33 cellular contexts compared by ENCODE assay signal in genomic region chr15:101228313-101228712, GRCh38. TPM values are rescaled to one million over a fixed set of nuclear protein-coding genes. Genes with fewer than 3 reads are reported as not detected.
DNase-seq lines count a peak whose midpoint lies in the region; ATAC-seq, FAIRE-seq and TF ChIP-seq lines count a peak whose summit lies in the region.
"Had no signal": no experiment of that assay in that cellular context is flagged by ENCODE, and none has a peak within 500 bp of the region (broad histone marks: within the 10 kb centered on the region; RNA-seq: fewer than 3 reads in every experiment).

No MANE protein-coding gene starts in this region.

- no TSS peak for BruUV-seq in OCI-LY7 (replicated peaks; lab: Mats Ljungman, UMichigan)

- peak overlapping the region in 4 of 7 donors; percentile 2 to 61 (median 42) for H3K27ac Mint-ChIP-seq in CD14-positive monocyte
- H3K27ac Mint-ChIP-seq in activated CD4-positive, alpha-beta memory T cell treated with anti-CD3 and anti-CD28 coated beads for 36 hours = peak overlapping the region; percentile 52
- H3K27ac Mint-ChIP-seq in immature natural killer cell = peak overlapping the region in 4 of 6 donors; percentile 2 to 63 (median 25)
- H3K27ac Mint-ChIP-seq: activated naive CD4-positive, alpha-beta T cell treated with anti-CD3 and anti-CD28 coated beads for 36 hours; mesothelial cell of epicardium had no signal

- no peak for TF ChIP-seq POLR2A in A549 (IDR thresholded peaks at IDR 0.05; ENCODE audit: low read length)

- H2AFZ ChIP-seq in OCI-LY7 (ENCODE audit: low read length) = no peak overlapping the region

- H3K36me3 Mint-ChIP-seq in CD14-positive monocyte = peaks cover 58 to 68% of the 10 kb centered on the region in 2 donors
- peaks cover 63% of the 10 kb centered on the region for H3K36me3 Mint-ChIP-seq in activated CD4-positive, alpha-beta memory T cell treated with anti-CD3 and anti-CD28 coated beads for 36 hours
- H3K36me3 Mint-ChIP-seq in immature natural killer cell = peaks cover 25 to 41% (median 31%) of the 10 kb centered on the region in 3 donors

- no peaks in the 10 kb centered on the region for H3K4me1 ChIP-seq in A549
- no peaks in the 10 kb centered on the region for H3K4me1 ChIP-seq in OCI-LY7 (ENCODE audit: insufficient read depth, low read length, poor library complexity, severe bottlenecking)
- peaks cover 8% of the 10 kb centered on the region for H3K4me1 ChIP-seq in upper lobe of right lung
- H3K4me1 ChIP-seq: Caco-2 had no signal

- H3K4me3 ChIP-seq in A549 (no peak overlapping the region), OCI-LY7 (ENCODE audit: low read depth, low read length, poor library complexity, severe bottlenecking) (no peak overlapping the region), upper lobe of right lung (no peak overlapping the region)
- H3K4me3 ChIP-seq: BLaER1 treated with 17β-estradiol and CSF1 and Interleukin-3, amounts not matched to agents 10 nM and 100 nM; esophagus squamous epithelium; psoas muscle; tibial nerve had no signal

- POLR2A ChIA-PET in A549 (lab: Yijun Ruan, JAX) (no interaction called here), OCI-LY7 (lab: Charles Lee) (interaction anchor here (0.5 to 1.2 kb wide), 2 partner anchors 17 to 68 kb away, joined by 3 read pairs; no protein-coding TSS in a partner anchor)
- POLR2A ChIA-PET in activated CD4-positive, alpha-beta memory T cell treated with anti-CD3 and anti-CD28 coated beads for 36 hours (lab: Charles Lee) = no interaction called here

- TF ChIP-seq RAD21 in A549 (conservative IDR thresholded peaks at IDR 0.05 in 1 of 2, IDR thresholded peaks at IDR 0.05 in 1 of 2) = no peak

- no peak for TF ChIP-seq EP300 in A549 (IDR thresholded peaks at IDR 0.05)

- H3K27me3 ChIP-seq in upper lobe of right lung = no peaks in the 10 kb centered on the region
- H3K27me3 ChIP-seq: BLaER1 treated with 17β-estradiol and CSF1 and Interleukin-3, amounts not matched to agents 10 nM and 100 nM; esophagus squamous epithelium; foreskin keratinocyte; tibial nerve had no signal

- intact Hi-C loops in CD14-positive monocyte (cut with micrococcal nuclease) = no loop called here
- intact Hi-C loops in activated CD4-positive, alpha-beta memory T cell treated with anti-CD3 and anti-CD28 coated beads for 36 hours (cut with micrococcal nuclease) = no loop called here
- intact Hi-C loops in OCI-LY7 (cut with micrococcal nuclease; ENCODE audit: unreplicated experiment) = no loop called here
- intact Hi-C loops in upper lobe of right lung (cut with DNase I) = no loop called here

- H3K4me1 Mint-ChIP-seq in CD14-positive monocyte (peaks cover 30% of the 10 kb centered on the region), immature natural killer cell (peaks cover 55 to 82% of the 10 kb centered on the region in 2 donors)
- H3K4me1 Mint-ChIP-seq in activated CD4-positive, alpha-beta memory T cell treated with anti-CD3 and anti-CD28 coated beads for 36 hours (ENCODE audit: low read depth) = peaks cover 37% of the 10 kb centered on the region

- no peak overlapping the region for H3K4me3 Mint-ChIP-seq in CD14-positive monocyte
- H3K4me3 Mint-ChIP-seq in activated CD4-positive, alpha-beta memory T cell treated with anti-CD3 and anti-CD28 coated beads for 36 hours = no peak overlapping the region
- peak overlapping the region in 1 of 5 donors; percentile 12 for H3K4me3 Mint-ChIP-seq in immature natural killer cell
- H3K4me3 Mint-ChIP-seq: activated naive CD4-positive, alpha-beta T cell treated with anti-CD3 and anti-CD28 coated beads for 36 hours; mesothelial cell of epicardium; naive B cell had no signal

- H3K36me3 ChIP-seq in OCI-LY7 (ENCODE audit: insufficient read depth, low read length) (no peaks in the 10 kb centered on the region), upper lobe of right lung (peaks cover 6% of the 10 kb centered on the region)

- CTCF ChIA-PET in A549 (lab: Yijun Ruan, JAX) (interaction anchor here (1.1 kb wide), 1 partner anchor 12 kb away, joined by 3 read pairs; no protein-coding TSS in a partner anchor), OCI-LY7 (lab: Charles Lee; ENCODE audit: unreplicated experiment) (no interaction called here)
- CTCF ChIA-PET in activated CD4-positive, alpha-beta memory T cell treated with anti-CD3 and anti-CD28 coated beads for 36 hours (lab: Charles Lee) = no interaction called here

- peaks cover 3% of the 10 kb centered on the region; the same call in 1 of the 3 replicates for H3K9me3 ChIP-seq in A549
- peaks cover 6% of the 10 kb centered on the region; the same call in 1 of the 2 replicates for H3K9me3 ChIP-seq in OCI-LY7 (ENCODE audit: low read length)
- H3K9me3 ChIP-seq in upper lobe of right lung = peaks cover 13% of the 10 kb centered on the region
- H3K9me3 ChIP-seq: Caco-2 had no signal

- no peaks in the 10 kb centered on the region for H3K27me3 Mint-ChIP-seq in CD14-positive monocyte (ENCODE audit: low read depth in 3 of 3)
- no peaks in the 10 kb centered on the region for H3K27me3 Mint-ChIP-seq in activated CD4-positive, alpha-beta memory T cell treated with anti-CD3 and anti-CD28 coated beads for 36 hours
- H3K27me3 Mint-ChIP-seq in immature natural killer cell (ENCODE audit: low read depth in 3 of 3) = peaks cover 0 to 2% (median 0%) of the 10 kb centered on the region in 3 donors
- H3K27me3 Mint-ChIP-seq: naive B cell had no signal

- no peaks in the 10 kb centered on the region for H3K9me2 ChIP-seq in OCI-LY7 (ENCODE audit: insufficient read depth, low read length)

- H3K27ac ChIP-seq in A549 (no peak overlapping the region), OCI-LY7 (ENCODE audit: low read depth, low read length, poor library complexity, severe bottlenecking) (no peak overlapping the region), upper lobe of right lung (no peak overlapping the region)
- H3K27ac ChIP-seq: BLaER1 treated with 17β-estradiol and CSF1 and Interleukin-3, amounts not matched to agents 10 nM and 100 nM; esophagus squamous epithelium; foreskin keratinocyte; psoas muscle; tibial nerve; WERI-Rb-1 had no signal

- no peak for ATAC-seq in A549
- ATAC-seq in upper lobe of right lung = no peak
- ATAC-seq: foreskin keratinocyte, psoas muscle, sciatic nerve had no signal

- H3K4me2 ChIP-seq in A549 (no peak overlapping the region), OCI-LY7 (ENCODE audit: low read length) (no peak overlapping the region)
- H3K4me2 ChIP-seq: BLaER1 treated with 17β-estradiol and CSF1 and Interleukin-3, amounts not matched to agents 10 nM and 100 nM had no signal

- FAIRE-seq in A549 (lab: Jason Lieb, UNC) = peak; percentile 7
- FAIRE-seq: G401.6, keratinocyte had no signal

- no peaks in the 10 kb centered on the region for H4K20me1 ChIP-seq in OCI-LY7 (ENCODE audit: insufficient read depth, low read length)

- H3K9me3 Mint-ChIP-seq in CD14-positive monocyte = peaks cover 0 to 14% (median 7%) of the 10 kb centered on the region in 7 donors
- peaks cover 9% of the 10 kb centered on the region for H3K9me3 Mint-ChIP-seq in activated CD4-positive, alpha-beta memory T cell treated with anti-CD3 and anti-CD28 coated beads for 36 hours
- peaks cover 3 to 19% (median 12%) of the 10 kb centered on the region in 6 donors for H3K9me3 Mint-ChIP-seq in immature natural killer cell

- DNase-seq in A549 (ENCODE audit: low read depth in 1 of 2, low spot score in 1 of 2) = no peak
- DNase-seq in CD14-positive monocyte (ENCODE audit: low spot score) = no peak
- DNase-seq in activated CD4-positive, alpha-beta memory T cell treated with anti-CD3 and anti-CD28 coated beads for 36 hours = no peak
- DNase-seq in immature natural killer cell = no peak
- no peak for DNase-seq in OCI-LY7 (ENCODE audit: low spot score)
- no peak for DNase-seq in DMS 273 (lab: John Stamatoyannopoulos, UW; ENCODE audit: unreplicated experiment)
- no peak for DNase-seq in upper lobe of right lung
- DNase-seq: activated naive CD4-positive, alpha-beta T cell treated with anti-CD3 and anti-CD28 coated beads for 36 hours; activated T-cell treated with anti-CD3 and anti-CD28 coated beads, Interleukin-2, amount 50 U/mL, for 1 hour; Caco-2; DMS79; esophagus squamous epithelium; foreskin keratinocyte; head of caudate nucleus; naive B cell; NCI-H1048; NCI-H1694; NCI-H446 treated with DMSO at 0.1 percent for 48 hours; NCI-H774; occipital lobe; psoas muscle; SIG-M5; stimulated activated CD4-positive, alpha-beta T cell treated with anti-CD3 and anti-CD28 coated beads, Interleukin-12 subunit alpha, Interleukin-12 subunit beta, amount 100 ng/mL, for 4 hours; stimulated activated CD4-positive, alpha-beta T cell treated with anti-CD3 and anti-CD28 coated beads, Interleukin-2, amount 100 ng/mL, for 48 hours; SW 1271; T1000; WERI-Rb-1 had no signal

- no peak for TF ChIP-seq CTCF in A549 (IDR thresholded peaks at IDR 0.05)
- TF ChIP-seq CTCF in CD14-positive monocyte (IDR thresholded peaks at IDR 0.05) = no peak
- TF ChIP-seq CTCF in OCI-LY7 (conservative IDR thresholded peaks at IDR 0.05; ENCODE audit: low read length) = no peak
- TF ChIP-seq CTCF in upper lobe of right lung (IDR thresholded peaks at IDR 0.05) = no peak

- no peaks in the 10 kb centered on the region for H3K79me2 ChIP-seq in OCI-LY7 (ENCODE audit: insufficient read depth, low read depth, low read length)

TF ChIP-seq in A549, 52 proteins besides CTCF, POLR2A, EP300 and RAD21 (continues in another document):
- no peak for TF ChIP-seq ZNF302 (CRISPR knock-in tag; IDR thresholded peaks at IDR 0.05)

RNA-seq across cellular contexts. Expression of gene CHSY1, which starts 23.5 kb away (rescaled TPM):
- 27.9 and 28.1 TPM in 2 replicates for polyA plus RNA-seq in A549 (2011; rRNA removed)
- polyA plus RNA-seq in A549 (2012; cell fraction: cytosol; rRNA removed) = 11.2 and 13.5 TPM in 2 replicates
- polyA plus RNA-seq in A549 (2012; cell fraction: nucleus; rRNA removed) = 4.6 and 8.0 TPM in 2 replicates
- 16.0 to 17.7 TPM (median 17.4 TPM) in 3 replicates for polyA plus RNA-seq in A549 (2017; fragmentation: RNase III; extraction: RNeasy Plus Mini Kit Qiagen cat#74134 plus additional on column Dnase treatment)
- 22.0 and 23.6 TPM in 2 replicates for polyA minus RNA-seq in A549 (2011; rRNA and poly(A)+ RNA removed)
- polyA plus RNA-seq in CD14-positive monocyte = 1 to 10 TPM; 2.7 to 3.0 TPM
- total RNA-seq in activated CD4-positive, alpha-beta memory T cell treated with anti-CD3 and anti-CD28 coated beads for 36 hours = 10 to 100 TPM; 34.8 to 36.3 TPM
- 1 to 10 TPM; 2.8 to 4.0 (median 2.8) TPM for polyA plus RNA-seq in immature natural killer cell
- total RNA-seq in OCI-LY7 (2014; rRNA removed; shearing (Covaris generic)) = 3.2 and 5.0 TPM in 2 replicates
- 11.4 and 14.3 TPM in 2 replicates for total RNA-seq in OCI-LY7 (2022)
- 40.6 TPM for total RNA-seq in upper lobe of right lung

RNA-seq across cellular contexts. Expression of gene SELENOS, which starts 49.0 kb away (rescaled TPM):
- polyA plus RNA-seq in A549 (2011; rRNA removed) = 128 and 184 TPM in 2 replicates
- polyA plus RNA-seq in A549 (2012; cell fraction: cytosol; rRNA removed) = 111 and 113 TPM in 2 replicates
- 79.1 and 85.8 TPM in 2 replicates for polyA plus RNA-seq in A549 (2012; cell fraction: nucleus; rRNA removed)
- 90.2 to 97.9 TPM (median 93.9 TPM) in 3 replicates for polyA plus RNA-seq in A549 (2017; fragmentation: RNase III; extraction: RNeasy Plus Mini Kit Qiagen cat#74134 plus additional on column Dnase treatment)
- 43.3 and 43.9 TPM in 2 replicates for polyA minus RNA-seq in A549 (2011; rRNA and poly(A)+ RNA removed)
- 10 to 100 TPM; 51.6 to 70.2 TPM for polyA plus RNA-seq in CD14-positive monocyte
- 10 to 100 TPM; 30.9 to 31.7 TPM for total RNA-seq in activated CD4-positive, alpha-beta memory T cell treated with anti-CD3 and anti-CD28 coated beads for 36 hours
- polyA plus RNA-seq in immature natural killer cell = 100 to 1,000 TPM in 1 of 3 donors, 10 to 100 TPM in 2; 88.7 to 122 (median 94.9) TPM
- total RNA-seq in OCI-LY7 (2014; rRNA removed; shearing (Covaris generic)) = 29.1 and 31.1 TPM in 2 replicates
- 36.1 and 36.5 TPM in 2 replicates for total RNA-seq in OCI-LY7 (2022)
- 78.5 TPM for total RNA-seq in upper lobe of right lung
